10 cellular contexts compared by ENCODE assay signal in the genomic region with DNA sequence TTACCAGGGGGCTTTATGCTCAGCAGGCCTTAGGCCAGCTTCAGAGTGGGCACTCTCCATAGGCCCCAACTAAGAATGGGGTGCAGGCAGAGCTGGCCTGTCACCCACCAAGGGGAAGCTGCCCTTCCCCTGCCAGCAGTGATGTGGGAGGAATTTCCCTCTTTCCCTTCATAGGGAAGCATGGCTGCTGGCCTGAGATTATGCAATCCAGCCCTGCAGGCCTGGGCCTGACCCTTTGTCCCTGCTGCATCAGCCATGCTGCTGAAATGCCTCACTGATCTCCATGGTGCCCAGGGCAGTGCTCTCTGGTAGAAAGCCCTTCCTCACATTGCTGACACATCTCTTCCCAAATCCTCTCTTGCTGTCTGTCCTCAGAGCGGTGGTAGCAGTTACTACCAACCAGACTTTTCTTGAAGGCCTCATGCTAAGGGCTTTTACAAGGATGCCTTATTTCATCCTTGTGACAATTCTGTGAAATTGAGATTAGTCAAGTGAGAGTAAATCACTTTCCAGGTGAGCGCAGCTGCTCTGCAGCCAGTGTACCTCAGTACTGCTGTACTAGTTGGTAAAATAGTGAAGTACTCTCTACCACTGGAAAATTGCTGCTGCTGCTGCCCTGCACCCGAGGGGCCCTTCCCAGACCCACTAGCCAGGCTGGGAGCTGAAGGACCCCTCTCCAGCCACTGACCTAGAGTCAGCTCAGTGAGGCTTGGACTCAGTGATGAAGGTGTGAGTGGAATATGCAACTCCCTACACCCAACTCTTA. TPM values are rescaled to one million over a fixed set of nuclear protein-coding genes. Genes with fewer than 3 reads are reported as not detected.
A peak's percentile ranks its signal among the peaks of the same experiment; 100 is the strongest.
DNase-seq lines count a peak whose midpoint lies in the region; ATAC-seq and TF ChIP-seq lines count a peak whose summit lies in the region.
"Had no signal": no experiment of that assay in that cellular context is flagged by ENCODE, and none has a peak within 500 bp of the region (broad histone marks: within the 10 kb centered on the region; RNA-seq: fewer than 3 reads in every experiment).

No MANE protein-coding gene starts in this region.

- H2BK12ac ChIP-seq in mesenchymal stem cell (ENCODE audit: low read length in 2 of 2), result peak overlapping the region in 1 of 2 experiments; percentile 7

- H3K4me1 Mint-ChIP-seq in activated T-cell treated with anti-CD3 and anti-CD28 coated beads, Interleukin-2, amount 50 U/mL, for 4 hours (ENCODE audit: low read depth), result no peaks in the 10 kb centered on the region

- H3K36me3 ChIP-seq in mesenchymal stem cell (ENCODE audit: control insufficient read depth in 1 of 2, insufficient read depth in 2 of 2, low read depth in 1 of 2, low read length in 2 of 2) (peaks cover 16 to 17% of the 10 kb centered on the region in 2 experiments), thyroid gland (no peaks in the 10 kb centered on the region)

- H2BK15ac ChIP-seq in mesenchymal stem cell (ENCODE audit: low read depth, poor library complexity, severe bottlenecking), result no peak overlapping the region

- peak overlapping the region; percentile 21 for H2AFZ ChIP-seq in mesenchymal stem cell (ENCODE audit: low read depth, low read length)

- H3K9me3 Mint-ChIP-seq in activated T-cell treated with anti-CD3 and anti-CD28 coated beads, Interleukin-2, amount 50 U/mL, for 4 hours, result no peaks in the 10 kb centered on the region

- no peak overlapping the region for H3K4me2 ChIP-seq in mesenchymal stem cell (ENCODE audit: low read length, poor library complexity, severe bottlenecking)

- H2BK120ac ChIP-seq in mesenchymal stem cell (ENCODE audit: low read depth, low read length), result no peak overlapping the region

- intact Hi-C loops in thyroid gland (cut with DNase I), result no loop called here

- no peaks in the 10 kb centered on the region for H3K36me3 Mint-ChIP-seq in activated T-cell treated with anti-CD3 and anti-CD28 coated beads, Interleukin-2, amount 50 U/mL, for 4 hours (ENCODE audit: insufficient read depth)

- no peak for TF ChIP-seq POLR2A in NB4 (IDR thresholded peaks at IDR 0.05; ENCODE audit: extremely low read depth, insufficient read length)
- TF ChIP-seq POLR2A in thyroid gland (IDR thresholded peaks at IDR 0.05), result no peak

- no peaks in the 10 kb centered on the region for H3K27me3 ChIP-seq in mesenchymal stem cell (ENCODE audit: control insufficient read depth in 1 of 2, insufficient read depth in 1 of 2, low read length in 2 of 2)
- no peaks in the 10 kb centered on the region for H3K27me3 ChIP-seq in thyroid gland

- WGBS in mesenchymal stem cell, result 87% methylated on average over 3 of the region's 3 CpGs
- 61 to 62% methylated on average over 3 of the region's 3 CpGs for WGBS in thyroid gland, 2 donors

- peak overlapping the region in 1 of 2 experiments; percentile 62 for H3K14ac ChIP-seq in mesenchymal stem cell (ENCODE audit: low read length in 2 of 2)

- H3K4me3 ChIP-seq in NB4 (ENCODE audit: low read depth, low read length), result no peak overlapping the region
- H3K4me3 ChIP-seq in epithelial cell of proximal tubule (ENCODE audit: low read depth, low read length), result no peak overlapping the region
- H3K4me3 ChIP-seq in mesenchymal stem cell (ENCODE audit: insufficient read depth in 1 of 2, low read depth in 1 of 2, low read length in 2 of 2), result no peak overlapping the region
- no peak overlapping the region for H3K4me3 ChIP-seq in thyroid gland (replicated peaks in 1 of 3)

- peaks cover 11% of the 10 kb centered on the region for H3K27me3 Mint-ChIP-seq in activated T-cell treated with anti-CD3 and anti-CD28 coated beads, Interleukin-2, amount 50 U/mL, for 4 hours (ENCODE audit: low read depth)

- peak overlapping the region; percentile 3 for H3K27ac ChIP-seq in mesenchymal stem cell (ENCODE audit: low read length, poor library complexity, severe bottlenecking)
- peak overlapping the region; percentile 92 to 98 (median 95) for H3K27ac ChIP-seq in thyroid gland

- peak overlapping the region; percentile 51 for H3K9ac ChIP-seq in mesenchymal stem cell (ENCODE audit: low read length)

- peak overlapping the region in 1 of 2 experiments; percentile 78 for H3K4ac ChIP-seq in mesenchymal stem cell (ENCODE audit: low read depth in 1 of 2, low read length in 2 of 2)

- peak; percentile 28 for DNase-seq in NB4 (ENCODE audit: low read depth)
- peak; percentile 63 for DNase-seq in epithelial cell of proximal tubule (ENCODE audit: low read depth)
- peak; percentile 68 for DNase-seq in mesenchymal stem cell
- DNase-seq in thyroid gland, result peak; percentile 74 to 81
- DNase-seq in NK-92 (lab: John Stamatoyannopoulos, UW; ENCODE audit: unreplicated experiment), result no peak
- no peak for DNase-seq in dedifferentiated amniotic fluid mesenchymal stem cell (ENCODE audit: extremely low spot score)
- DNase-seq in activated T-cell treated with anti-CD3 and anti-CD28 coated beads, Interleukin-2, amount 50 U/mL, for 4 hours, result no peak
- DNase-seq: NCI-H1417 had no signal

- H3K23ac ChIP-seq in mesenchymal stem cell (ENCODE audit: low read length in 2 of 2), result no peak overlapping the region

- H3K79me1 ChIP-seq in mesenchymal stem cell (replicated peaks; ENCODE audit: low read length, poor library complexity, severe bottlenecking), result peaks cover 28% of the 10 kb centered on the region

- H4K8ac ChIP-seq in mesenchymal stem cell (ENCODE audit: low read length), result peak overlapping the region; percentile 33

- no peak for ATAC-seq in HG02973 (IDR thresholded peaks at IDR 0.05; ENCODE audit: unreplicated experiment)
- ATAC-seq in activated T-cell treated with anti-CD3 and anti-CD28 coated beads, Interleukin-2, amount 50 U/mL, for 4 hours, result no peak

- H3K9me3 ChIP-seq in mesenchymal stem cell (ENCODE audit: control insufficient read depth, low read length) (no peaks in the 10 kb centered on the region), thyroid gland (no peaks in the 10 kb centered on the region)

- H2AK5ac ChIP-seq in mesenchymal stem cell (ENCODE audit: low read length, severe bottlenecking), result no peak overlapping the region

- TF ChIP-seq CTCF in NB4 (IDR thresholded peaks at IDR 0.05; ENCODE audit: low read depth, low read length) (no peak), epithelial cell of proximal tubule (conservative IDR thresholded peaks at IDR 0.05; ENCODE audit: low read depth, low read length) (no peak), thyroid gland (IDR thresholded peaks at IDR 0.05) (no peak)

- peak overlapping the region in 1 of 2 experiments; percentile 55 for H3K18ac ChIP-seq in mesenchymal stem cell (ENCODE audit: low read depth in 1 of 2, low read length in 2 of 2)

- no peak overlapping the region for H2BK5ac ChIP-seq in mesenchymal stem cell (ENCODE audit: low read depth, low read length, poor library complexity, severe bottlenecking)

- H3K4me3 Mint-ChIP-seq in activated T-cell treated with anti-CD3 and anti-CD28 coated beads, Interleukin-2, amount 50 U/mL, for 4 hours, result no peak overlapping the region

- no peak overlapping the region for H4K91ac ChIP-seq in mesenchymal stem cell (ENCODE audit: low read length)

- H3K4me1 ChIP-seq in mesenchymal stem cell (ENCODE audit: control insufficient read depth, insufficient read depth, low read depth, low read length) (peaks cover 9% of the 10 kb centered on the region), thyroid gland (peaks cover 45 to 51% of the 10 kb centered on the region in 2 donors)

RNA-seq across cellular contexts. Expression of gene MRAS, which starts 33.8 kb away (rescaled TPM):
- 12.7 and 17.2 TPM in 2 replicates for total RNA-seq in epithelial cell of proximal tubule
- polyA plus RNA-seq in mesenchymal stem cell (2013, experiment 1 of 2), result 15.9 TPM
- polyA plus RNA-seq in mesenchymal stem cell (2013, experiment 2 of 2), result 18.1 TPM
- 10 to 100 TPM; 55.8 to 92.4 (median 69.6) TPM for total RNA-seq in thyroid gland
- under 1 TPM; 0.19 to 0.56 (median 0.34) TPM for total RNA-seq in activated T-cell treated with anti-CD3 and anti-CD28 coated beads, Interleukin-2, amount 50 U/mL, for 4 hours

RNA-seq across cellular contexts. Expression of gene ESYT3, which starts 52.3 kb away (rescaled TPM):
- total RNA-seq in epithelial cell of proximal tubule, result 0.87 and 2.2 TPM in 2 replicates
- not detected for polyA plus RNA-seq in mesenchymal stem cell (2013, experiment 1 of 2)
- polyA plus RNA-seq in mesenchymal stem cell (2013, experiment 2 of 2), result 0.01 TPM
- 10 to 100 TPM; 19.9 to 82.8 (median 22.7) TPM for total RNA-seq in thyroid gland
- total RNA-seq in activated T-cell treated with anti-CD3 and anti-CD28 coated beads, Interleukin-2, amount 50 U/mL, for 4 hours, result under 1 TPM; 0.05 to 0.19 (median 0.13) TPM
- total RNA-seq: lung microvascular endothelial cell had no signal

RNA-seq across cellular contexts. Expression of gene NME9, which starts 52.5 kb away (rescaled TPM):
- total RNA-seq in epithelial cell of proximal tubule (0.43 TPM in 1 of 2 replicates, not detected in the other), thyroid gland (1 to 10 TPM in 3 of 4 donors, not detected in 1; 1.3 to 2.7 (median 2.6) TPM)
- polyA plus RNA-seq in mesenchymal stem cell (2013, experiment 1 of 2), result 0.04 TPM
- polyA plus RNA-seq in mesenchymal stem cell (2013, experiment 2 of 2), result not detected
- not detected for total RNA-seq in activated T-cell treated with anti-CD3 and anti-CD28 coated beads, Interleukin-2, amount 50 U/mL, for 4 hours

Comparison
In these comparisons a context has a peak if more than half of its experiments do, and no peak if none do; other contexts are left out.
1. DNase-seq: peak in NB4 (single experiment), epithelial cell of proximal tubule (single experiment), mesenchymal stem cell (single experiment) and thyroid gland (2 of 2); none in NK-92 (single experiment), dedifferentiated amniotic fluid mesenchymal stem cell (single experiment) and activated T-cell treated with anti-CD3 and anti-CD28 coated beads, Interleukin-2, amount 50 U/mL, for 4 hours (single experiment).